21 cellular contexts compared by ENCODE assay signal in the genomic region with DNA sequence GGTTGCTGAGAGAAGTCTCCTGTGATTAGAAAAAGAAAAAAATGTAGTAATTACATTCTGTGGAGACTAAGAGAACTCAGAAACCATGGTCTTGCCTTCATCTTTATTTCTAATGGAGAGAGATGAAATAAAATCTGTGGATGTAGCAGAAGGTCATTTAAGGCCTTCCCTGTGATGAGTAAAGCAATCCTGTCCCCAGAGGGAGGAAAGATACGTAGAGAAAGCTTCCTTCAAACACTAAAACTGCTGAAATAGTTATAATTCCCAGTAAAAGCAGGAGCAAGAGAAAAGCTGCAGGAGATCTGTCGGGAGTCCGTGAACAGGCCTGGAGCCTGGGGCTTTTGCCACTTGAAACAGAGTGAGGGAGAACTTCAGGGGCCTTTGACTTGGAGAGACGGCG.
"Had no signal": no experiment of that assay in that cellular context is flagged by ENCODE, and none has a peak within 500 bp of the region (broad histone marks: within the 10 kb centered on the region; RNA-seq: fewer than 3 reads in every experiment).

No MANE protein-coding gene starts in this region.

- H3K27me3 ChIP-seq: spleen, tibial artery had no signal

- H3K27ac Mint-ChIP-seq: activated CD8-positive, alpha-beta T cell treated with anti-CD3 and anti-CD28 coated beads, Interleukin-2, amount 10 ng/mL, durations not matched to agents 7 days and 5 days; activated naive CD8-positive, alpha-beta T cell treated with anti-CD3 and anti-CD28 coated beads for 36 hours; activated T-cell treated with anti-CD3 and anti-CD28 coated beads, Interleukin-2, amount 50 U/mL, for 24 hours; endodermal cell; nephron progenitor cell had no signal

- DNase-seq: activated CD4-positive, alpha-beta T cell treated with anti-CD3 and anti-CD28 coated beads for 1 hour; activated CD4-positive, alpha-beta T cell treated with anti-CD3 and anti-CD28 coated beads, Interleukin-2, amount 50 U/mL, for 1 hour; activated CD8-positive, alpha-beta T cell treated with anti-CD3 and anti-CD28 coated beads, Interleukin-2, amount 10 ng/mL, durations not matched to agents 7 days and 5 days; activated naive CD4-positive, alpha-beta T cell treated with Interleukin-2 at 50 U/mL for 16 hours; activated naive CD8-positive, alpha-beta T cell treated with anti-CD3 and anti-CD28 coated beads for 36 hours; activated T-cell treated with anti-CD3 and anti-CD28 coated beads, Interleukin-2, amount 50 U/mL, for 24 hours; amygdala; cerebellar nuclear complex; endodermal cell; foreskin melanocyte; hippocampal formation; kidney glomerular epithelial cell; nephron progenitor cell; posterior cingulate gyrus; spleen; stimulated activated CD4-positive, alpha-beta T cell treated with anti-CD3 and anti-CD28 coated beads, Interleukin-4, amount 100 ng/mL, for 24 hours; stimulated activated naive CD4-positive, alpha-beta T cell treated with Interleukin-2 at 50 U/mL for 16 hours; substantia nigra; T-helper 9 cell; tibial artery had no signal

- H3K36me3 ChIP-seq: tibial artery had no signal

- H3K4me1 Mint-ChIP-seq: endodermal cell, nephron progenitor cell had no signal

- H3K4me3 Mint-ChIP-seq: activated CD8-positive, alpha-beta T cell treated with anti-CD3 and anti-CD28 coated beads, Interleukin-2, amount 10 ng/mL, durations not matched to agents 7 days and 5 days; activated naive CD8-positive, alpha-beta T cell treated with anti-CD3 and anti-CD28 coated beads for 36 hours; activated T-cell treated with anti-CD3 and anti-CD28 coated beads, Interleukin-2, amount 50 U/mL, for 24 hours; endodermal cell; nephron progenitor cell had no signal

- H3K4me3 ChIP-seq: coronary artery, spleen, tibial artery had no signal

- H3K27me3 Mint-ChIP-seq: activated naive CD8-positive, alpha-beta T cell treated with anti-CD3 and anti-CD28 coated beads for 36 hours; activated T-cell treated with anti-CD3 and anti-CD28 coated beads, Interleukin-2, amount 50 U/mL, for 24 hours had no signal

- H3K9me3 ChIP-seq: spleen, tibial artery had no signal

- H3K27ac ChIP-seq: coronary artery, spleen, tibial artery had no signal

- H3K9me3 Mint-ChIP-seq: activated T-cell treated with anti-CD3 and anti-CD28 coated beads, Interleukin-2, amount 50 U/mL, for 24 hours; endodermal cell; nephron progenitor cell had no signal
